17 cellular contexts compared by ENCODE assay signal in genomic region chr13:31020996-31021395, GRCh38.
DNase-seq lines count a peak whose midpoint lies in the region; ATAC-seq and TF ChIP-seq lines count a peak whose summit lies in the region.
"Had no signal": no experiment of that assay in that cellular context is flagged by ENCODE, and none has a peak within 500 bp of the region (broad histone marks: within the 10 kb centered on the region; RNA-seq: fewer than 3 reads in every experiment).

No MANE protein-coding gene starts in this region.

- no peaks in the 10 kb centered on the region for H3K27me3 ChIP-seq in A673 (replicated peaks; ENCODE audit: insufficient read depth, low read depth, low read length, poor library complexity)
- H3K27me3 ChIP-seq in mesendoderm (ENCODE audit: insufficient read depth, low read length, poor library complexity) = no peaks in the 10 kb centered on the region

- H3K9me3 ChIP-seq in A673 (ENCODE audit: low read depth, low read length, poor library complexity, severe bottlenecking) (peaks cover 3% of the 10 kb centered on the region), SK-N-MC (ENCODE audit: low read depth, low read length) (no peaks in the 10 kb centered on the region; the same call in 1 of the 2 replicates)

- POLR2A ChIA-PET in A673 (lab: Charles Lee; ENCODE audit: low non-redundant PET) = no interaction called here

- no peak overlapping the region for H3K4ac ChIP-seq in mesendoderm (ENCODE audit: low read depth, low read length)

- H3K4me2 ChIP-seq in mesendoderm (ENCODE audit: low read length) = no peak overlapping the region

- no peak overlapping the region for H3K18ac ChIP-seq in mesendoderm (ENCODE audit: low read length)

- H3K9ac ChIP-seq in SK-N-MC (ENCODE audit: insufficient read length) (no peak overlapping the region), mesendoderm (ENCODE audit: low read length) (no peak overlapping the region)
- H3K9ac ChIP-seq: GM23248 had no signal

- H3K36me3 ChIP-seq in A673 (ENCODE audit: insufficient read depth, low read length, poor library complexity, severe bottlenecking) (no peaks in the 10 kb centered on the region), SK-N-MC (ENCODE audit: insufficient read depth, low read length) (no peaks in the 10 kb centered on the region), mesendoderm (ENCODE audit: control insufficient read depth, insufficient read depth, low read length) (no peaks in the 10 kb centered on the region)

- H2BK15ac ChIP-seq in mesendoderm (replicated peaks; ENCODE audit: low read depth) = no peak overlapping the region

- H4K5ac ChIP-seq in mesendoderm (ENCODE audit: low read length) = no peak overlapping the region

- no TSS peak for BruUV-seq in A673 (replicated peaks; lab: Mats Ljungman, UMichigan)

- H3K56ac ChIP-seq in mesendoderm (ENCODE audit: low read length) = no peak overlapping the region

- H2BK5ac ChIP-seq in mesendoderm (ENCODE audit: low read length) = no peak overlapping the region

- no peak overlapping the region for H3K23ac ChIP-seq in mesendoderm (ENCODE audit: low read length)

- WGBS in mesendoderm (ENCODE audit: extremely low coverage, insufficient coverage, low lambda C conversion rate) = no CpG with 5 or more reads among the region's 3 CpGs

- H3K79me1 ChIP-seq in mesendoderm (ENCODE audit: low read length) = no peaks in the 10 kb centered on the region

- DNase-seq in A673 (ENCODE audit: low spot score) (no peak), SK-N-MC (ENCODE audit: low read depth, low spot score) (no peak), mesendoderm (peak; percentile 53), cerebellum (ENCODE audit: low spot score) (no peak)
- DNase-seq: ACHN; C1 segment of cervical spinal cord; Calu3; CD4-positive, alpha-beta memory T cell; COR-L47; DMS53; DMS79 treated with DMSO at 0.1 percent for 48 hours; GM23248; H7; HCEC 1CT had no signal

- CTCF ChIA-PET in A673 (lab: Charles Lee) = no interaction called here

- no peak overlapping the region for H2BK120ac ChIP-seq in mesendoderm (ENCODE audit: low read depth, low read length)

- no peak for TF ChIP-seq CTCF in A673 (conservative IDR thresholded peaks at IDR 0.05; ENCODE audit: low read depth, low read length)

- H3K4me3 ChIP-seq in A673 (ENCODE audit: low read depth, low read length, poor library complexity, severe bottlenecking) = no peak overlapping the region
- H3K4me3 ChIP-seq in SK-N-MC = no peak overlapping the region
- no peak overlapping the region for H3K4me3 ChIP-seq in mesendoderm (ENCODE audit: low read length)
- H3K4me3 ChIP-seq: GM23248 had no signal

- no peak for ATAC-seq in GM21447 (IDR thresholded peaks at IDR 0.05; ENCODE audit: unreplicated experiment)
- no peak for ATAC-seq in HG02623 (IDR thresholded peaks at IDR 0.05; ENCODE audit: unreplicated experiment)

- H3K4me1 ChIP-seq in A673 (ENCODE audit: insufficient read depth, low read length, poor library complexity, severe bottlenecking) (peaks cover 38% of the 10 kb centered on the region), mesendoderm (ENCODE audit: control insufficient read depth, low read depth, low read length) (no peaks in the 10 kb centered on the region)

- H3K27ac ChIP-seq in A673 (ENCODE audit: low read depth, low read length, poor library complexity, severe bottlenecking) (peak overlapping the region; percentile 99), SK-N-MC (peak overlapping the region; percentile 65), mesendoderm (ENCODE audit: low read depth, low read length) (no peak overlapping the region)
- H3K27ac ChIP-seq: 22Rv1, GM23248 had no signal

- H4K8ac ChIP-seq in mesendoderm (ENCODE audit: low read depth, low read length) = no peak overlapping the region

- intact Hi-C loops in A673 (cut with micrococcal nuclease; ENCODE audit: unreplicated experiment) = no loop called here

- no peak overlapping the region for H2AK5ac ChIP-seq in mesendoderm (ENCODE audit: low read length)

- H3K79me2 ChIP-seq in mesendoderm (ENCODE audit: control insufficient read depth, insufficient read depth, low read length) = no peaks in the 10 kb centered on the region
